Comparison of ENCODE assay signal across 1 cellular context in the genomic region with DNA sequence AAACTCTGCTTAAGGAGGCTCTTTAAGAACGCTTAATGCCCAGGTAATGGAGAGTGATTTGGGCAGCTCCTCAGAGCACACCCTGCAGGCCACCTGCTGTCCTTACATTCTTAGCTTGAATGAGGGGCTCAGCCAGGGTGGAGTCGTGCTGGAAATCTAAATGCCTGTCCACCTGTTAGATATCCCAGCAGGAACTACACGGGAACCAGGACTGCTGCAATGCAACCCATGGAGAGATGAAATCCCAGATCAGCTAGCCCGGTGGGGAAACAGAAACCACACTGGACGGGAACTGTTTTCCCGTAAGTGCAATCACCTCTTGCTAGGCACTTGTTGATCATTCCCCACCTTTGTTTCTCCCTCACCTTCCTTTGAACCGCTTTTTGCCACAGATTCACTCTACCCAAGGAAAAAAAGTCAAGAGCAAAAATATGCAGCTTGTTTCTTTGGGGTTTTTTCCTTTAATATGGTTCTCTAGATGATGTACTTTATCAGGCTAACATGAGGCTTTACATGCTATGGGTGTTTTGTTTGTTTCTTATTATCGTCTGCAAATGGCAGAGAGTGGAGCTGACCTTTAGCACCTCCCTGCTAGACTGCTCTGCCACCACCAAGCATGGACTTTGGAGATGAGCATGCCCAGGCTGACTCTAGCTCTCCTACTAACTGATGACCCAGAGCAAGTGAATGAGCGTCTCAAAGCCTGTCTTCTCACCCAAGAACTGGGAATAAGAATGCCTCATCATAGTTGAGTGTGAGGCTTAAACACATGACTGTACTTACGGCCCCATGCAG.
TF ChIP-seq lines count a peak whose summit lies in the region.

No MANE protein-coding gene starts in this region.

TF ChIP-seq in GM12878, 131 proteins besides CTCF, POLR2A, EP300 and RAD21:
- no peak for TF ChIP-seq POU2F2 (IDR thresholded peaks at IDR 0.05; ENCODE audit: borderline replicate concordance, low read depth, low read length)
- TF ChIP-seq, protein P1, sequence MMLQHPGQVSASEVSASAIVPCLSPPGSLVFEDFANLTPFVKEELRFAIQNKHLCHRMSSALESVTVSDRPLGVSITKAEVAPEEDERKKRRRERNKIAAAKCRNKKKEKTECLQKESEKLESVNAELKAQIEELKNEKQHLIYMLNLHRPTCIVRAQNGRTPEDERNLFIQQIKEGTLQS (IDR thresholded peaks at IDR 0.05; ENCODE audit: borderline replicate concordance, extremely low read depth, low read depth, low read length) = no peak
- TF ChIP-seq KDM1A (IDR thresholded peaks at IDR 0.05; ENCODE audit: borderline replicate concordance) = no peak
- TF ChIP-seq SREBF1 (IDR thresholded peaks at IDR 0.05; ENCODE audit: low read length) = no peak
- no peak for TF ChIP-seq IRF4 (IDR thresholded peaks at IDR 0.05; ENCODE audit: low read depth, low read length)
- TF ChIP-seq CHD2 (IDR thresholded peaks at IDR 0.05; ENCODE audit: borderline replicate concordance, low read depth, low read length) = no peak
- no peak for TF ChIP-seq MYC (IDR thresholded peaks at IDR 0.05; ENCODE audit: insufficient read depth, insufficient read length, insufficient replicate concordance, low read length, severe bottlenecking)
- TF ChIP-seq RCOR1 (conservative IDR thresholded peaks at IDR 0.05; ENCODE audit: low read depth, low read length) = no peak
- TF ChIP-seq WRNIP1 (IDR thresholded peaks at IDR 0.05; ENCODE audit: borderline replicate concordance, low read depth, low read length) = no peak
- TF ChIP-seq, protein P2, sequence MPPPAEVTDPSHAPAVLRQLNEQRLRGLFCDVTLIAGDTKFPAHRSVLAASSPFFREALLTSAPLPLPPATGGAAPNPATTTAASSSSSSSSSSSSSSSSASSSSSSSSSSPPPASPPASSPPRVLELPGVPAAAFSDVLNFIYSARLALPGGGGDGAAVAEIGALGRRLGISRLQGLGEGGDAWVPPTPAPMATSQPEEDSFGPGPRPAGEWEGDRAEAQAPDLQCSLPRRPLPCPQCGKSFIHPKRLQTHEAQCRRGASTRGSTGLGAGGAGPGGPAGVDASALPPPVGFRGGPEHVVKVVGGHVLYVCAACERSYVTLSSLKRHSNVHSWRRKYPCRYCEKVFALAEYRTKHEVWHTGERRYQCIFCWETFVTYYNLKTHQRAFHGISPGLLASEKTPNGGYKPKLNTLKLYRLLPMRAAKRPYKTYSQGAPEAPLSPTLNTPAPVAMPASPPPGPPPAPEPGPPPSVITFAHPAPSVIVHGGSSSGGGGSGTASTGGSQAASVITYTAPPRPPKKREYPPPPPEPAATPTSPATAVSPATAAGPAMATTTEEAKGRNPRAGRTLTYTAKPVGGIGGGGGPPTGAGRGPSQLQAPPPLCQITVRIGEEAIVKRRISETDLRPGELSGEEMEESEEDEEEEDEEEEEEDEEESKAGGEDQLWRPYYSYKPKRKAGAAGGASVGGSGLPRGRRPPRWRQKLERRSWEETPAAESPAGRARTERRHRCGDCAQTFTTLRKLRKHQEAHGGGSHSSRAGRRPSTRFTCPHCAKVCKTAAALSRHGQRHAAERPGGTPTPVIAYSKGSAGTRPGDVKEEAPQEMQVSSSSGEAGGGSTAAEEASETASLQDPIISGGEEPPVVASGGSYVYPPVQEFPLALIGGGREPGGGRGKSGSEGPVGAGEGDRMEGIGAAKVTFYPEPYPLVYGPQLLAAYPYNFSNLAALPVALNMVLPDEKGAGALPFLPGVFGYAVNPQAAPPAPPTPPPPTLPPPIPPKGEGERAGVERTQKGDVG (CRISPR knock-in tag; IDR thresholded peaks at IDR 0.05) = no peak
- no peak for TF ChIP-seq YY1 (IDR thresholded peaks at IDR 0.05; ENCODE audit: low read depth, low read length)
- TF ChIP-seq, protein P3, sequence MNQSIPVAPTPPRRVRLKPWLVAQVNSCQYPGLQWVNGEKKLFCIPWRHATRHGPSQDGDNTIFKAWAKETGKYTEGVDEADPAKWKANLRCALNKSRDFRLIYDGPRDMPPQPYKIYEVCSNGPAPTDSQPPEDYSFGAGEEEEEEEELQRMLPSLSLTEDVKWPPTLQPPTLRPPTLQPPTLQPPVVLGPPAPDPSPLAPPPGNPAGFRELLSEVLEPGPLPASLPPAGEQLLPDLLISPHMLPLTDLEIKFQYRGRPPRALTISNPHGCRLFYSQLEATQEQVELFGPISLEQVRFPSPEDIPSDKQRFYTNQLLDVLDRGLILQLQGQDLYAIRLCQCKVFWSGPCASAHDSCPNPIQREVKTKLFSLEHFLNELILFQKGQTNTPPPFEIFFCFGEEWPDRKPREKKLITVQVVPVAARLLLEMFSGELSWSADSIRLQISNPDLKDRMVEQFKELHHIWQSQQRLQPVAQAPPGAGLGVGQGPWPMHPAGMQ (IDR thresholded peaks at IDR 0.05; ENCODE audit: borderline replicate concordance) = no peak
- no peak for TF ChIP-seq CBFB (IDR thresholded peaks at IDR 0.05; ENCODE audit: low read depth)
- TF ChIP-seq ATF7 (IDR thresholded peaks at IDR 0.05; ENCODE audit: low read depth) = no peak
- TF ChIP-seq RBBP5 (conservative IDR thresholded peaks at IDR 0.05) = no peak
- no peak for TF ChIP-seq EGR1 (IDR thresholded peaks at IDR 0.05; ENCODE audit: borderline replicate concordance in 1 of 2, low read depth in 2 of 2, low read length in 2 of 2)
TF ChIP-seq in GM12878: peak in this region for 0.
